In genomic region chr18:189254-189653, GRCh38 we compare ENCODE assay signal across 20 cellular contexts.
"Had no signal": no experiment of that assay in that cellular context is flagged by ENCODE, and none has a peak within 500 bp of the region (broad histone marks: within the 10 kb centered on the region; RNA-seq: fewer than 3 reads in every experiment).

No MANE protein-coding gene starts in this region.

- ATAC-seq: effector memory CD8-positive, alpha-beta T cell; gastrocnemius medialis; heart right ventricle had no signal

- H3K4me3 Mint-ChIP-seq: dendritic cell treated with granulocyte-macrophage colony-stimulating factor and Interleukin-4, amounts not matched to agents 40 ng/mL and 50 ng/mL, for 4 days; effector memory CD8-positive, alpha-beta T cell; nephron had no signal

- H3K27ac Mint-ChIP-seq: dendritic cell treated with granulocyte-macrophage colony-stimulating factor and Interleukin-4, amounts not matched to agents 40 ng/mL and 50 ng/mL, for 4 days; nephron had no signal

- H3K27me3 Mint-ChIP-seq: dendritic cell treated with granulocyte-macrophage colony-stimulating factor and Interleukin-4, amounts not matched to agents 40 ng/mL and 50 ng/mL, for 4 days; effector memory CD8-positive, alpha-beta T cell had no signal

- H3K4me3 ChIP-seq: esophagus muscularis mucosa, gastrocnemius medialis, heart right ventricle, left ventricle myocardium inferior, lung, sigmoid colon, skin epidermis had no signal

- H3K9me3 ChIP-seq: esophagus muscularis mucosa, gastrocnemius medialis, heart right ventricle, left ventricle myocardium inferior, neutrophil, sigmoid colon had no signal

- H3K9me3 Mint-ChIP-seq: dendritic cell treated with granulocyte-macrophage colony-stimulating factor and Interleukin-4, amounts not matched to agents 40 ng/mL and 50 ng/mL, for 4 days; effector memory CD8-positive, alpha-beta T cell; nephron had no signal

- H3K4me1 Mint-ChIP-seq: nephron had no signal

- DNase-seq: effector memory CD8-positive, alpha-beta T cell; gastrocnemius medialis; heart right ventricle; hypothalamus; islet precursor cell; left ventricle myocardium inferior; mesenchymal stem cell; midbrain; posterior cingulate gyrus; sigmoid colon; stimulated activated CD4-positive, alpha-beta T cell treated with anti-CD3 and anti-CD28 coated beads, Interleukin-2, amount 100 ng/mL, for 24 hours; stimulated activated naive CD4-positive, alpha-beta T cell; trophoblast cell had no signal

- H3K27me3 ChIP-seq: esophagus muscularis mucosa, gastrocnemius medialis, heart right ventricle, neutrophil, sigmoid colon had no signal

- H3K27ac ChIP-seq: epithelial cell of prostate, esophagus muscularis mucosa, gastrocnemius medialis, heart right ventricle, left ventricle myocardium inferior, neutrophil, sigmoid colon, skin epidermis had no signal
